In the genomic region with DNA sequence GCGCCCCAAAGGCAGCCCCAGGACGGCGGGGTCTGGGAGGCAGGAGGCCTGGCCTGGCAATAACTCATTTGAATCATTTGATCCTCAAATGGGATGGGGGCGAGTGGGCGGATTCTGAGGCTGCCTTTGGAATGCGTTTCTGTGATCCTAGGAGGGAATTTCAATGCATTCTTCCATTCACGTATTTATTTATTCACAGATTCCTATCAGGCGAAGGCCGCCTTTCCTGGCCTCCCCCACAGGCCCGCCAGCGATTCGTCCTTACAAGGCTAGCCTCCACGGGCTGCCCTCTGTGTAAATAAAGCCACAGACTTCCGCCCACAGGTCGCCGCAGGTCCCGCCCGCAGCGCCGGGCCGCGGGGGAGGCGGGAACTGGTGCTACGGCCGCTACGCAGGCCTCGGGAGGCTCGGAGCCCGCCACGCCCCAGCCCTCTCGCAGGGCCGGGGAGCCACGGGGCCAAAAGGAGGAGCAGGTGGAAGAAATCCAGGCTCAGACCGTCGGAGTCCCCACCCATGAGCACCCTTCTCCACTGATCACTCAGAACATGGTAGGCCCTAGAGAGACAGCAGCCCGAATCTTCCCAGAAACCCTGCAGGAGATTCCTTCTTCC, we compare ENCODE assay signal across 8 cellular contexts. TPM values are rescaled to one million over a fixed set of nuclear protein-coding genes. Genes with fewer than 3 reads are reported as not detected.
DNase-seq lines count a peak whose midpoint lies in the region; ATAC-seq and FAIRE-seq lines count a peak whose summit lies in the region.

No MANE protein-coding gene starts in this region.

- no peaks in the 10 kb centered on the region for H3K79me2 ChIP-seq in ACC112 (ENCODE audit: control insufficient read depth, insufficient read depth, low read length, unreplicated experiment)

- H3K4me1 Mint-ChIP-seq in activated naive CD8-positive, alpha-beta T cell treated with anti-CD3 and anti-CD28 coated beads, Interleukin-2, amount 50 U/mL, for 24 hours = peaks cover 48% of the 10 kb centered on the region

- ATAC-seq in GM18909 (IDR thresholded peaks at IDR 0.05; ENCODE audit: poor library complexity, unreplicated experiment) = peak; percentile 65
- peak; percentile 49 for ATAC-seq in HG03097 (IDR thresholded peaks at IDR 0.05; ENCODE audit: low FRiP score, unreplicated experiment)
- ATAC-seq in activated naive CD8-positive, alpha-beta T cell treated with anti-CD3 and anti-CD28 coated beads, Interleukin-2, amount 50 U/mL, for 24 hours = peak; percentile 34

- no peaks in the 10 kb centered on the region for H3K36me3 Mint-ChIP-seq in activated naive CD8-positive, alpha-beta T cell treated with anti-CD3 and anti-CD28 coated beads, Interleukin-2, amount 50 U/mL, for 24 hours (ENCODE audit: low read depth)

- H3K27ac Mint-ChIP-seq in activated naive CD8-positive, alpha-beta T cell treated with anti-CD3 and anti-CD28 coated beads, Interleukin-2, amount 50 U/mL, for 24 hours = peak overlapping the region; percentile 64

- H3K4me1 ChIP-seq in ACC112 (ENCODE audit: control insufficient read depth, insufficient read depth, low read length, unreplicated experiment) = peaks cover 43% of the 10 kb centered on the region

- H3K9me3 Mint-ChIP-seq in activated naive CD8-positive, alpha-beta T cell treated with anti-CD3 and anti-CD28 coated beads, Interleukin-2, amount 50 U/mL, for 24 hours = no peaks in the 10 kb centered on the region

- intact Hi-C loops in cardiac septum (cut with DNase I) (loop anchor here (1.0 to 10.0 kb wide), 4 partner anchors 32 to 480 kb away; partner anchors contain the start of gene FGGY), posterior cingulate gyrus (cut with DNase I) (no loop called here)

- H2AFZ ChIP-seq in ACC112 (ENCODE audit: low read length, unreplicated experiment) = peak overlapping the region; percentile 58

- FAIRE-seq in RCC 7860 (lab: Jason Lieb, UNC) = peak; percentile 44

- H3K4me3 ChIP-seq in ACC112 (ENCODE audit: low read depth, low read length) = peak overlapping the region; percentile 77

- H3K27ac ChIP-seq in ACC112 (ENCODE audit: low read depth, low read length) = peak overlapping the region; percentile 93

- no peaks in the 10 kb centered on the region for H3K27me3 ChIP-seq in ACC112 (ENCODE audit: insufficient read depth, low read length)

- H3K36me3 ChIP-seq in ACC112 (ENCODE audit: insufficient read depth, low read length) = no peaks in the 10 kb centered on the region

- no peaks in the 10 kb centered on the region for H3K27me3 Mint-ChIP-seq in activated naive CD8-positive, alpha-beta T cell treated with anti-CD3 and anti-CD28 coated beads, Interleukin-2, amount 50 U/mL, for 24 hours

- peak overlapping the region; percentile 78 for H3K4me3 Mint-ChIP-seq in activated naive CD8-positive, alpha-beta T cell treated with anti-CD3 and anti-CD28 coated beads, Interleukin-2, amount 50 U/mL, for 24 hours

- peak; percentile 93 for DNase-seq in RCC 7860 (ENCODE audit: low spot score)
- peak; percentile 69 for DNase-seq in activated naive CD8-positive, alpha-beta T cell treated with anti-CD3 and anti-CD28 coated beads, Interleukin-2, amount 50 U/mL, for 24 hours
- peak; percentile 94 for DNase-seq in cardiac septum (ENCODE audit: low spot score)
- peak in 7 of 10 donors; percentile 11 to 89 (median 24) for DNase-seq in posterior cingulate gyrus
- DNase-seq in NCI-H146 (lab: John Stamatoyannopoulos, UW) = no peak

RNA-seq across cellular contexts. Expression of gene JUN, which starts 31.3 kb away (rescaled TPM):
- total RNA-seq in cardiac septum = 91.7 TPM
